ENCODE assay signal across 6 cellular contexts in genomic region chr6:15758631-15759215, GRCh38.
"Had no signal": no experiment of that assay in that cellular context is flagged by ENCODE, and none has a peak within 500 bp of the region (broad histone marks: within the 10 kb centered on the region; RNA-seq: fewer than 3 reads in every experiment).

No MANE protein-coding gene starts in this region.

- DNase-seq: H9, HCEC 1CT, HFFc6, IMR-90 had no signal

- H2AFZ ChIP-seq: GM23338 had no signal

- H3K4me3 ChIP-seq: GM23338, K562 had no signal

- H3K4me2 ChIP-seq: GM23338 had no signal

- ATAC-seq: GM23338, K562 had no signal
